1 cellular context compared by ENCODE assay signal in genomic region chr3:50594253-50594785, GRCh38.
TF ChIP-seq lines count a peak whose summit lies in the region.

No MANE protein-coding gene starts in this region.

TF ChIP-seq in GM23338, 12 proteins besides CTCF, POLR2A, EP300 and RAD21:
- TF ChIP-seq, protein P1, sequence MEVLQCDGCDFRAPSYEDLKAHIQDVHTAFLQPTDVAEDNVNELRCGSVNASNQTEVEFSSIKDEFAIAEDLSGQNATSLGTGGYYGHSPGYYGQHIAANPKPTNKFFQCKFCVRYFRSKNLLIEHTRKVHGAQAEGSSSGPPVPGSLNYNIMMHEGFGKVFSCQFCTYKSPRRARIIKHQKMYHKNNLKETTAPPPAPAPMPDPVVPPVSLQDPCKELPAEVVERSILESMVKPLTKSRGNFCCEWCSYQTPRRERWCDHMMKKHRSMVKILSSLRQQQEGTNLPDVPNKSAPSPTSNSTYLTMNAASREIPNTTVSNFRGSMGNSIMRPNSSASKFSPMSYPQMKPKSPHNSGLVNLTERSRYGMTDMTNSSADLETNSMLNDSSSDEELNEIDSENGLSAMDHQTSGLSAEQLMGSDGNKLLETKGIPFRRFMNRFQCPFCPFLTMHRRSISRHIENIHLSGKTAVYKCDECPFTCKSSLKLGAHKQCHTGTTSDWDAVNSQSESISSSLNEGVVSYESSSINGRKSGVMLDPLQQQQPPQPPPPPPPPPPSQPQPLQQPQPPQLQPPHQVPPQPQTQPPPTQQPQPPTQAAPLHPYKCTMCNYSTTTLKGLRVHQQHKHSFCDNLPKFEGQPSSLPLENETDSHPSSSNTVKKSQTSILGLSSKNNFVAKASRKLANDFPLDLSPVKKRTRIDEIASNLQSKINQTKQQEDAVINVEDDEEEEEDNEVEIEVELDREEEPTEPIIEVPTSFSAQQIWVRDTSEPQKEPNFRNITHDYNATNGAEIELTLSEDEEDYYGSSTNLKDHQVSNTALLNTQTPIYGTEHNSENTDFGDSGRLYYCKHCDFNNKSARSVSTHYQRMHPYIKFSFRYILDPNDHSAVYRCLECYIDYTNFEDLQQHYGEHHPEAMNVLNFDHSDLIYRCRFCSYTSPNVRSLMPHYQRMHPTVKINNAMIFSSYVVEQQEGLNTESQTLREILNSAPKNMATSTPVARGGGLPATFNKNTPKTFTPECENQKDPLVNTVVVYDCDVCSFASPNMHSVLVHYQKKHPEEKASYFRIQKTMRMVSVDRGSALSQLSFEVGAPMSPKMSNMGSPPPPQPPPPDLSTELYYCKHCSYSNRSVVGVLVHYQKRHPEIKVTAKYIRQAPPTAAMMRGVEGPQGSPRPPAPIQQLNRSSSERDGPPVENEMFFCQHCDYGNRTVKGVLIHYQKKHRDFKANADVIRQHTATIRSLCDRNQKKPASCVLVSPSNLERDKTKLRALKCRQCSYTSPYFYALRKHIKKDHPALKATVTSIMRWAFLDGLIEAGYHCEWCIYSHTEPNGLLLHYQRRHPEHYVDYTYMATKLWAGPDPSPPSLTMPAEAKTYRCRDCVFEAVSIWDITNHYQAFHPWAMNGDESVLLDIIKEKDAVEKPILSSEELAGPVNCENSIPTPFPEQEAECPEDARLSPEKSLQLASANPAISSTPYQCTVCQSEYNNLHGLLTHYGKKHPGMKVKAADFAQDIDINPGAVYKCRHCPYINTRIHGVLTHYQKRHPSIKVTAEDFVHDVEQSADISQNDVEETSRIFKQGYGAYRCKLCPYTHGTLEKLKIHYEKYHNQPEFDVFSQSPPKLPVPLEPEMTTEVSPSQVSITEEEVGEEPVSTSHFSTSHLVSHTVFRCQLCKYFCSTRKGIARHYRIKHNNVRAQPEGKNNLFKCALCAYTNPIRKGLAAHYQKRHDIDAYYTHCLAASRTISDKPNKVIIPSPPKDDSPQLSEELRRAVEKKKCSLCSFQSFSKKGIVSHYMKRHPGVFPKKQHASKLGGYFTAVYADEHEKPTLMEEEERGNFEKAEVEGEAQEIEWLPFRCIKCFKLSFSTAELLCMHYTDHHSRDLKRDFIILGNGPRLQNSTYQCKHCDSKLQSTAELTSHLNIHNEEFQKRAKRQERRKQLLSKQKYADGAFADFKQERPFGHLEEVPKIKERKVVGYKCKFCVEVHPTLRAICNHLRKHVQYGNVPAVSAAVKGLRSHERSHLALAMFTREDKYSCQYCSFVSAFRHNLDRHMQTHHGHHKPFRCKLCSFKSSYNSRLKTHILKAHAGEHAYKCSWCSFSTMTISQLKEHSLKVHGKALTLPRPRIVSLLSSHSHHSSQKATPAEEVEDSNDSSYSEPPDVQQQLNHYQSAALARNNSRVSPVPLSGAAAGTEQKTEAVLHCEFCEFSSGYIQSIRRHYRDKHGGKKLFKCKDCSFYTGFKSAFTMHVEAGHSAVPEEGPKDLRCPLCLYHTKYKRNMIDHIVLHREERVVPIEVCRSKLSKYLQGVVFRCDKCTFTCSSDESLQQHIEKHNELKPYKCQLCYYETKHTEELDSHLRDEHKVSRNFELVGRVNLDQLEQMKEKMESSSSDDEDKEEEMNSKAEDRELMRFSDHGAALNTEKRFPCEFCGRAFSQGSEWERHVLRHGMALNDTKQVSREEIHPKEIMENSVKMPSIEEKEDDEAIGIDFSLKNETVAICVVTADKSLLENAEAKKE (CRISPR knock-in tag; IDR thresholded peaks at IDR 0.05): no peak
- TF ChIP-seq STAT1 (IDR thresholded peaks at IDR 0.05; ENCODE audit: unreplicated experiment) (no peak), EZH2 (IDR thresholded peaks at IDR 0.05; ENCODE audit: low read depth, unreplicated experiment) (no peak), NANOG (IDR thresholded peaks at IDR 0.05; ENCODE audit: borderline replicate concordance) (no peak), ZNF331 (CRISPR knock-in tag; IDR thresholded peaks at IDR 0.05; ENCODE audit: low read depth) (no peak), JUNB (IDR thresholded peaks at IDR 0.05; ENCODE audit: unreplicated experiment) (no peak), CREB1 (CRISPR knock-in tag; IDR thresholded peaks at IDR 0.05; ENCODE audit: low read depth) (no peak), POLR2AphosphoS5 (IDR thresholded peaks at IDR 0.05; ENCODE audit: low read depth) (no peak), ZNF114 (CRISPR knock-in tag; IDR thresholded peaks at IDR 0.05) (no peak), EZH2phosphoT487 (IDR thresholded peaks at IDR 0.05; ENCODE audit: unreplicated experiment) (no peak), REST (IDR thresholded peaks at IDR 0.05; ENCODE audit: unreplicated experiment) (no peak)
- TF ChIP-seq, protein P2, sequence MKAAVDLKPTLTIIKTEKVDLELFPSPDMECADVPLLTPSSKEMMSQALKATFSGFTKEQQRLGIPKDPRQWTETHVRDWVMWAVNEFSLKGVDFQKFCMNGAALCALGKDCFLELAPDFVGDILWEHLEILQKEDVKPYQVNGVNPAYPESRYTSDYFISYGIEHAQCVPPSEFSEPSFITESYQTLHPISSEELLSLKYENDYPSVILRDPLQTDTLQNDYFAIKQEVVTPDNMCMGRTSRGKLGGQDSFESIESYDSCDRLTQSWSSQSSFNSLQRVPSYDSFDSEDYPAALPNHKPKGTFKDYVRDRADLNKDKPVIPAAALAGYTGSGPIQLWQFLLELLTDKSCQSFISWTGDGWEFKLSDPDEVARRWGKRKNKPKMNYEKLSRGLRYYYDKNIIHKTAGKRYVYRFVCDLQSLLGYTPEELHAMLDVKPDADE (IDR thresholded peaks at IDR 0.05): no peak
